Comparison of ENCODE assay signal across 14 cellular contexts in genomic region chr2:118903029-118903351, GRCh38. TPM values are rescaled to one million over a fixed set of nuclear protein-coding genes. Genes with fewer than 3 reads are reported as not detected.
"Had no signal": no experiment of that assay in that cellular context is flagged by ENCODE, and none has a peak within 500 bp of the region (broad histone marks: within the 10 kb centered on the region; RNA-seq: fewer than 3 reads in every experiment).

No MANE protein-coding gene starts in this region.

- H3K27ac Mint-ChIP-seq: mesothelial cell of epicardium, WTC11 had no signal

- H3K36me3 Mint-ChIP-seq: mesothelial cell of epicardium had no signal

- H3K27me3 ChIP-seq: cardiac muscle cell, sigmoid colon, spleen had no signal

- H3K27ac ChIP-seq: cardiac muscle cell, gastroesophageal sphincter, heart right ventricle, parathyroid adenoma, sigmoid colon, spleen had no signal

- H3K36me3 ChIP-seq: cardiac muscle cell, gastroesophageal sphincter, heart right ventricle, sigmoid colon, spleen had no signal

- DNase-seq: activated CD4-positive, alpha-beta T cell treated with anti-CD3 and anti-CD28 coated beads, Interleukin-2, amount 50 U/mL, for 1 hour; erythroblast; heart right ventricle; sigmoid colon; spleen; T-helper 2 cell had no signal

- H3K4me1 ChIP-seq: gastroesophageal sphincter, parathyroid adenoma, sigmoid colon had no signal

- H3K4me1 Mint-ChIP-seq: mesothelial cell of epicardium had no signal

- ATAC-seq: gastroesophageal sphincter, WTC11 had no signal

- H3K4me3 Mint-ChIP-seq: mesothelial cell of epicardium, WTC11 had no signal

- H3K9me3 ChIP-seq: heart right ventricle, sigmoid colon had no signal

- H3K4me3 ChIP-seq: cardiac muscle cell, gastroesophageal sphincter, heart right ventricle, lung, sigmoid colon, spleen had no signal

RNA-seq across cellular contexts. Expression of gene MARCO, which starts 39.0 kb away (rescaled TPM):
- total RNA-seq: cardiac muscle cell had no signal
- polyA plus RNA-seq: cardiac muscle cell had no signal

RNA-seq across cellular contexts. Expression of gene EN1, which starts 55.5 kb away (rescaled TPM):
- total RNA-seq: cardiac muscle cell, left colon, lung, sigmoid colon, spleen, urinary bladder, WTC11 had no signal
- polyA plus RNA-seq: cardiac muscle cell, heart right ventricle, lung, sigmoid colon, spleen, urinary bladder had no signal
